ENCODE assay signal across 8 cellular contexts in genomic region chr5:139710370-139711066, GRCh38.
A peak's percentile ranks its signal among the peaks of the same experiment; 100 is the strongest.
DNase-seq lines count a peak whose midpoint lies in the region; ATAC-seq and TF ChIP-seq lines count a peak whose summit lies in the region.

No MANE protein-coding gene starts in this region.

- no peaks in the 10 kb centered on the region for H3K9me3 Mint-ChIP-seq in IgD-negative memory B cell
- H3K9me3 Mint-ChIP-seq in central memory CD8-positive, alpha-beta T cell, result no peaks in the 10 kb centered on the region

- H3K27ac Mint-ChIP-seq in IgD-negative memory B cell, result peak overlapping the region; percentile 83 to 98 (median 88)
- H3K27ac Mint-ChIP-seq in central memory CD8-positive, alpha-beta T cell (ENCODE audit: low read depth), result peak overlapping the region; percentile 94

- H3K9me3 ChIP-seq in WERI-Rb-1 (ENCODE audit: severe bottlenecking), result no peaks in the 10 kb centered on the region

- no peak for TF ChIP-seq CTCF in WERI-Rb-1 (IDR thresholded peaks at IDR 0.05; ENCODE audit: low read depth, low read length)

- peak overlapping the region; percentile 97 for H3K27ac ChIP-seq in WERI-Rb-1

- DNase-seq in ELF-1 (ENCODE audit: low read depth, low spot score) (peak; percentile 82), WERI-Rb-1 (peak; percentile 62), kidney tubule cell (ENCODE audit: low spot score) (peak; percentile 90), COLO829 (ENCODE audit: low spot score) (no peak)
- peak; percentile 63 to 75 for DNase-seq in central memory CD8-positive, alpha-beta T cell (ENCODE audit: low spot score in 2 of 2)
- peak; percentile 45 for DNase-seq in stimulated activated CD4-positive, alpha-beta T cell treated with anti-CD3 and anti-CD28 coated beads, Interleukin-4, amount 100 ng/mL, for 24 hours

- peak overlapping the region; percentile 79 to 95 (median 87) for H3K4me3 Mint-ChIP-seq in IgD-negative memory B cell
- peak overlapping the region; percentile 70 for H3K4me3 Mint-ChIP-seq in central memory CD8-positive, alpha-beta T cell

- peaks cover 4% of the 10 kb centered on the region for H3K27me3 Mint-ChIP-seq in IgD-negative memory B cell
- H3K27me3 Mint-ChIP-seq in central memory CD8-positive, alpha-beta T cell, result no peaks in the 10 kb centered on the region

- no peaks in the 10 kb centered on the region for H3K27me3 ChIP-seq in WERI-Rb-1 (ENCODE audit: insufficient read depth, low read depth, severe bottlenecking)

- H3K36me3 Mint-ChIP-seq in IgD-negative memory B cell, result no peaks in the 10 kb centered on the region
- H3K36me3 Mint-ChIP-seq in central memory CD8-positive, alpha-beta T cell (ENCODE audit: insufficient read depth), result peaks cover 14% of the 10 kb centered on the region

- no peaks in the 10 kb centered on the region; the same call in 1 of the 2 replicates for H3K36me3 ChIP-seq in WERI-Rb-1

- peak; percentile 68 for ATAC-seq in central memory CD8-positive, alpha-beta T cell (replicated peaks; ENCODE audit: extremely low read depth, poor library complexity, severe bottlenecking)
- no peak for ATAC-seq in HG02623 (IDR thresholded peaks at IDR 0.05; ENCODE audit: unreplicated experiment)

- H3K4me3 ChIP-seq in WERI-Rb-1 (ENCODE audit: low read depth, low read length), result peak overlapping the region; percentile 70

- peaks cover 16 to 36% (median 31%) of the 10 kb centered on the region in 3 donors for H3K4me1 Mint-ChIP-seq in IgD-negative memory B cell
- peaks cover 33% of the 10 kb centered on the region for H3K4me1 Mint-ChIP-seq in central memory CD8-positive, alpha-beta T cell
